Comparison of ENCODE assay signal across 11 cellular contexts in the genomic region with DNA sequence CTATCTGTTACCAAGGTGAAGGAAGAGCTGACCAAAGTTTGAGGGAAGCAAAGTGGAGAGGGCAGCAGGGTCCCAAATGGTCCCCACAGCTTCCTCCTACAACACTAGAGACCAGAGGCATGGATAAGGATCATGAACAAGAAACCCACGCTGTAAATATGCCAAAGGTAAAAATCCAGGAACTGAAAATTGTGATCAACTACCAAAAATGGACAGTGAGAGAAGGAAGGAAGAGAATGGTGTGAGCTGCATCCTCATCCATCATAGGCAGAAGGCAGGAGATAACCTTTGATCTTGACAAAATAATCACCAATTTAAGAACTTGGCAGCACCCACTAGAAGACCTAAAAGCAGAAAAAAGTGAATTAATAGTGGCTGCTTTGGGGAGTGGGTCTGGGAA.
DNase-seq lines count a peak whose midpoint lies in the region; ATAC-seq, FAIRE-seq and TF ChIP-seq lines count a peak whose summit lies in the region.
"Had no signal": no experiment of that assay in that cellular context is flagged by ENCODE, and none has a peak within 500 bp of the region (broad histone marks: within the 10 kb centered on the region; RNA-seq: fewer than 3 reads in every experiment).

No MANE protein-coding gene starts in this region.

- no TSS peak for BruUV-seq in HepG2 (replicated peaks; lab: Mats Ljungman, UMichigan)

- in situ Hi-C loops in HepG2 (cut with HindIII; ENCODE audit: extremely low pct_ligation_motif_present, low pct_unique_long_range_greater_than_20kb): no loop called here

- CTCF ChIA-PET in HepG2 (lab: Yijun Ruan, JAX; ENCODE audit: low intra/inter-chr PET ratio, low total read pairs): no interaction called here
- CTCF ChIA-PET in activated CD4-positive, alpha-beta memory T cell treated with anti-CD3 and anti-CD28 coated beads for 36 hours (lab: Charles Lee): interaction anchor here (0.6 to 1.0 kb wide), 3 partner anchors 9 to 304 kb away, joined by 3 to 4 read pairs (median 4); no protein-coding TSS in a partner anchor

- H3K27ac ChIP-seq in HepG2 (ENCODE audit: extremely low read length, insufficient read depth, low read length) (no peak overlapping the region), right lobe of liver (no peak overlapping the region), muscle layer of duodenum (ENCODE audit: low read length) (peak overlapping the region; percentile 19), testis (no peak overlapping the region)

- no peak for ATAC-seq in HepG2
- no peak for ATAC-seq in right lobe of liver
- no peak for ATAC-seq in left colon

- TF ChIP-seq EP300 in HepG2 (IDR thresholded peaks at IDR 0.05; ENCODE audit: low read depth in 2 of 2, low read length in 2 of 2) (no peak), HepG2 (CRISPR knock-in tag; IDR thresholded peaks at IDR 0.05; ENCODE audit: borderline replicate concordance) (no peak)

- 80% methylated on average over 1 of the region's 1 CpG for WGBS in HepG2 (ENCODE audit: low lambda C conversion rate)
- 25% methylated on average over 1 of the region's 1 CpG for WGBS in right lobe of liver (ENCODE audit: insufficient coverage, low coverage, low lambda C conversion rate, missing lambda C conversion rate)
- 69 to 75% methylated on average over 1 of the region's 1 CpG for WGBS in testis, 2 donors

- no peak for DNase-seq in HepG2 (ENCODE audit: low spot score)
- DNase-seq in right lobe of liver: no peak
- DNase-seq in activated CD4-positive, alpha-beta memory T cell treated with anti-CD3 and anti-CD28 coated beads for 36 hours: no peak
- DNase-seq in SW480 (ENCODE audit: low spot score): no peak
- no peak for DNase-seq in GDM1 (lab: John Stamatoyannopoulos, UW)
- no peak for DNase-seq in left colon
- no peak for DNase-seq in testis
- DNase-seq: NCI-H2171 treated with DMSO at 0.1 percent for 48 hours; Right ventricle myocardium superior; stimulated activated naive CD4-positive, alpha-beta T cell treated with Interleukin-2 at 50 U/mL for 16 hours had no signal

- H4K20me1 ChIP-seq in HepG2 (ENCODE audit: insufficient read depth, low read length): peaks cover 35% of the 10 kb centered on the region

- peaks cover 1% of the 10 kb centered on the region for H3K36me3 Mint-ChIP-seq in activated CD4-positive, alpha-beta memory T cell treated with anti-CD3 and anti-CD28 coated beads for 36 hours

- H3K4me3 ChIP-seq in HepG2 (replicated peaks in 1 of 3; ENCODE audit: insufficient read depth in 1 of 3, low read depth in 2 of 3, low read length in 3 of 3) (no peak overlapping the region), right lobe of liver (no peak overlapping the region), muscle layer of duodenum (ENCODE audit: low read depth in 1 of 2, low read length in 2 of 2) (no peak overlapping the region), testis (no peak overlapping the region)

- intact Hi-C loops in HepG2 (cut with micrococcal nuclease; ENCODE audit: unreplicated experiment) (no loop called here), right lobe of liver (cut with DNase I) (no loop called here), left colon (cut with DNase I, micrococcal nuclease) (no loop called here), testis (cut with DNase I; ENCODE audit: low total_unique reads) (no loop called here)
- intact Hi-C loops in activated CD4-positive, alpha-beta memory T cell treated with anti-CD3 and anti-CD28 coated beads for 36 hours (cut with micrococcal nuclease): loop anchor here (10.0 kb wide), 1 partner anchor 269 kb away; no protein-coding TSS in a partner anchor

- TF ChIP-seq POLR2A in HepG2 (IDR thresholded peaks at IDR 0.05; ENCODE audit: insufficient read depth in 1 of 2, low read depth in 2 of 2, low read length in 2 of 2): no peak
- TF ChIP-seq POLR2A in right lobe of liver (IDR thresholded peaks at IDR 0.05): no peak
- TF ChIP-seq POLR2A in testis (IDR thresholded peaks at IDR 0.05): no peak

- no peaks in the 10 kb centered on the region for H3K36me3 ChIP-seq in HepG2 (replicated peaks in 1 of 2; ENCODE audit: control insufficient read depth in 1 of 2, insufficient read depth in 2 of 2, low read length in 2 of 2)
- H3K36me3 ChIP-seq in right lobe of liver: no peaks in the 10 kb centered on the region
- no peaks in the 10 kb centered on the region for H3K36me3 ChIP-seq in muscle layer of duodenum (ENCODE audit: control insufficient read depth in 1 of 2, insufficient read depth in 2 of 2, low read length in 2 of 2)
- H3K36me3 ChIP-seq in testis (ENCODE audit: low read depth, missing control alignments): no peaks in the 10 kb centered on the region

- peak overlapping the region; percentile 40 for H3K4me3 Mint-ChIP-seq in activated CD4-positive, alpha-beta memory T cell treated with anti-CD3 and anti-CD28 coated beads for 36 hours

- TF ChIP-seq CTCF in HepG2 (CRISPR knock-in tag; IDR thresholded peaks at IDR 0.05) (no peak), right lobe of liver (IDR thresholded peaks at IDR 0.05) (no peak), testis (IDR thresholded peaks at IDR 0.05) (no peak)

- H3K9me3 Mint-ChIP-seq in activated CD4-positive, alpha-beta memory T cell treated with anti-CD3 and anti-CD28 coated beads for 36 hours: no peaks in the 10 kb centered on the region

- no peak overlapping the region for H3K9ac ChIP-seq in HepG2 (ENCODE audit: insufficient read depth, low read depth, low read length)

- POLR2A ChIA-PET in HepG2 (lab: Yijun Ruan, JAX): no interaction called here
- POLR2A ChIA-PET in activated CD4-positive, alpha-beta memory T cell treated with anti-CD3 and anti-CD28 coated beads for 36 hours (lab: Charles Lee): interaction anchor here (2.1 to 3.6 kb wide), 2 partner anchors 10 to 20 kb away, joined by 10 to 12 read pairs; no protein-coding TSS in a partner anchor

- no peak overlapping the region for H2AFZ ChIP-seq in HepG2 (ENCODE audit: low read length)

- peaks cover 63% of the 10 kb centered on the region for H3K4me1 ChIP-seq in HepG2 (ENCODE audit: insufficient read depth, low read length)
- H3K4me1 ChIP-seq in right lobe of liver: peaks cover 0 to 59% (median 18%) of the 10 kb centered on the region in 4 donors
- H3K4me1 ChIP-seq in muscle layer of duodenum (ENCODE audit: control insufficient read depth in 1 of 2, insufficient read depth in 2 of 2, low read length in 2 of 2): peaks cover 38 to 48% of the 10 kb centered on the region in 2 donors
- peaks cover 15% of the 10 kb centered on the region for H3K4me1 ChIP-seq in testis

- no peaks in the 10 kb centered on the region for H3K27me3 Mint-ChIP-seq in activated CD4-positive, alpha-beta memory T cell treated with anti-CD3 and anti-CD28 coated beads for 36 hours

- peaks cover 84% of the 10 kb centered on the region for H3K4me1 Mint-ChIP-seq in activated CD4-positive, alpha-beta memory T cell treated with anti-CD3 and anti-CD28 coated beads for 36 hours (ENCODE audit: low read depth)

- H3K9me3 ChIP-seq in HepG2 (ENCODE audit: low read length): no peaks in the 10 kb centered on the region
- H3K9me3 ChIP-seq in right lobe of liver: no peaks in the 10 kb centered on the region
- H3K9me3 ChIP-seq in muscle layer of duodenum (ENCODE audit: control insufficient read depth in 1 of 2, low read length in 2 of 2): no peaks in the 10 kb centered on the region
- no peaks in the 10 kb centered on the region for H3K9me3 ChIP-seq in testis

- peaks cover 56% of the 10 kb centered on the region for H3K79me2 ChIP-seq in HepG2 (ENCODE audit: insufficient read depth, low read length)

- FAIRE-seq in HepG2 (lab: Jason Lieb, UNC): no peak

- H3K27me3 ChIP-seq in HepG2 (ENCODE audit: control insufficient read depth in 1 of 2, insufficient read depth in 2 of 2, low read length in 2 of 2) (no peaks in the 10 kb centered on the region), right lobe of liver (no peaks in the 10 kb centered on the region), muscle layer of duodenum (ENCODE audit: low read depth, low read length) (no peaks in the 10 kb centered on the region), testis (no peaks in the 10 kb centered on the region)

- H3K27ac Mint-ChIP-seq in activated CD4-positive, alpha-beta memory T cell treated with anti-CD3 and anti-CD28 coated beads for 36 hours: peak overlapping the region; percentile 85

- no peak overlapping the region for H3K4me2 ChIP-seq in HepG2 (ENCODE audit: low read depth, low read length)

- no peak for TF ChIP-seq RAD21 in HepG2 (CRISPR knock-in tag; IDR thresholded peaks at IDR 0.05)

TF ChIP-seq in HepG2, 621 proteins besides CTCF, POLR2A, EP300 and RAD21:
- TF ChIP-seq SAFB2 (CRISPR knock-in tag; IDR thresholded peaks at IDR 0.05; ENCODE audit: borderline replicate concordance, low read depth) (no peak), PPARG (CRISPR knock-in tag; conservative IDR thresholded peaks at IDR 0.05) (0 out of 2 replicates have a peak, but pooled peaks have one; percentile 14)
